ENCODE assay signal across 25 cellular contexts in the genomic region with DNA sequence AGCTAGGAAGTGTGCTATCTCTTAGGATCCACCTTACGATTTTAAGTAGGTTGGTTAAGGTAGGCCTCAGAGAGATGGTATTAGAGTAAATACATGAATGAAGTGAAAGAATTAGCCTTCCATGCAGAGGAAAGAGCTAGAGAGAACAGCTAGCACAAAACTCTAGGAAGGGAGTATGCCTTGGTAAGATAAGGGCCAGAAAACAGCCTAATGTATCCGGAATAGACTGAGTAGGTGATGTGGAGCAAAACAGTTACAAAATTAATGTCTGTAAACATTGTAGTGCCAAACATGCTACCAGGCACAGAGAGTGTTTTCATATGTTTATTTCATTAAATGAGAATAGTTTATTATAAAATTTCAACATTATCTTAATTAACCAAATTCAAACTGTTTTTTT.
A peak's percentile ranks its signal among the peaks of the same experiment; 100 is the strongest.
DNase-seq lines count a peak whose midpoint lies in the region; ATAC-seq, FAIRE-seq and TF ChIP-seq lines count a peak whose summit lies in the region.
"Had no signal": no experiment of that assay in that cellular context is flagged by ENCODE, and none has a peak within 500 bp of the region (broad histone marks: within the 10 kb centered on the region; RNA-seq: fewer than 3 reads in every experiment).

No MANE protein-coding gene starts in this region.

- H2AFZ ChIP-seq in GM23338 = no peak overlapping the region
- peak overlapping the region; percentile 18 for H2AFZ ChIP-seq in K562 (ENCODE audit: low read depth, low read length)
- no peak overlapping the region for H2AFZ ChIP-seq in neural progenitor cell (replicated peaks)
- no peak overlapping the region for H2AFZ ChIP-seq in GM23248

- TF ChIP-seq RAD21 in K562 (CRISPR knock-in tag; conservative IDR thresholded peaks at IDR 0.05 in 1 of 2, IDR thresholded peaks at IDR 0.05 in 1 of 2) = no peak

- no peak for TF ChIP-seq POLR2A in K562 (conservative IDR thresholded peaks at IDR 0.05)

- FAIRE-seq in K562 (lab: Jason Lieb, UNC) = peak; percentile 78
- FAIRE-seq: A549, GM12878, GM12892, GM18507 had no signal

- no peaks in the 10 kb centered on the region for H3F3A ChIP-seq in GM23338 (replicated peaks; ENCODE audit: low read depth)
- peaks cover 19% of the 10 kb centered on the region for H3F3A ChIP-seq in neural progenitor cell (ENCODE audit: low read depth)
- H3F3A ChIP-seq in GM23248 (ENCODE audit: insufficient read depth) = no peaks in the 10 kb centered on the region

- no peaks in the 10 kb centered on the region for H3K9me1 ChIP-seq in K562 (ENCODE audit: control insufficient read depth, insufficient read depth, low read length)

- CTCF ChIA-PET in K562 (lab: Yijun Ruan, JAX; ENCODE audit: low intra/inter-chr PET ratio) = no interaction called here

- no peaks in the 10 kb centered on the region for H3K79me2 ChIP-seq in GM23338 (replicated peaks; ENCODE audit: insufficient read depth)
- no peaks in the 10 kb centered on the region for H3K79me2 ChIP-seq in K562 (ENCODE audit: control insufficient read depth, insufficient read depth, low read length)
- H3K79me2 ChIP-seq in neural progenitor cell (ENCODE audit: low read depth) = no peaks in the 10 kb centered on the region
- H3K79me2 ChIP-seq in GM23248 (ENCODE audit: insufficient read depth) = no peaks in the 10 kb centered on the region

- no peak for TF ChIP-seq EP300 in K562 (IDR thresholded peaks at IDR 0.05; ENCODE audit: low read length)

- 0 out of 2 replicates have a peak overlapping the region, but pooled peaks have one; percentile 5 for H3K27ac ChIP-seq in GM23338 (ENCODE audit: low read depth)
- peak overlapping the region; percentile 53; the same call in 2 of the 3 replicates for H3K27ac ChIP-seq in K562 (ENCODE audit: extremely low read depth, low read depth, low read length)
- H3K27ac ChIP-seq in neural progenitor cell = peak overlapping the region; percentile 56
- no peak overlapping the region for H3K27ac ChIP-seq in GM23248
- H3K27ac ChIP-seq: 22Rv1, A549, BLaER1 had no signal

- H3K4me1 Mint-ChIP-seq in GM23338 (peaks cover 25% of the 10 kb centered on the region), neural progenitor cell (peaks cover 27% of the 10 kb centered on the region)
- H3K4me1 Mint-ChIP-seq: CD14-positive monocyte; CD4-positive, alpha-beta memory T cell; CD4-positive, CD25-positive, alpha-beta regulatory T cell; CD8-positive, alpha-beta memory T cell had no signal

- H3K36me3 ChIP-seq in GM23338 (ENCODE audit: insufficient read depth) (no peaks in the 10 kb centered on the region), K562 (ENCODE audit: control insufficient read depth, insufficient read depth, low read length) (peaks cover under 1% of the 10 kb centered on the region; the same call in 2 of the 3 replicates), neural progenitor cell (peaks cover 18% of the 10 kb centered on the region), GM23248 (ENCODE audit: low read depth) (no peaks in the 10 kb centered on the region)
- H3K36me3 ChIP-seq: BE2C, BLaER1 had no signal

- TF ChIP-seq CTCF in GM23338 (conservative IDR thresholded peaks at IDR 0.05; ENCODE audit: low read depth in 2 of 2) (no peak), K562 (IDR thresholded peaks at IDR 0.05 in 2 of 3, conservative IDR thresholded peaks at IDR 0.05 in 1 of 3; ENCODE audit: insufficient read depth in 2 of 3, low read depth in 1 of 3, low read length in 3 of 3) (no peak), neural progenitor cell (IDR thresholded peaks at IDR 0.05) (no peak)

- H4K20me1 ChIP-seq in GM23338 (replicated peaks; ENCODE audit: insufficient read depth) (no peaks in the 10 kb centered on the region), K562 (replicated peaks; ENCODE audit: control insufficient read depth, insufficient read depth, low read length) (no peaks in the 10 kb centered on the region), neural progenitor cell (ENCODE audit: low read depth) (no peaks in the 10 kb centered on the region), GM23248 (ENCODE audit: insufficient read depth) (no peaks in the 10 kb centered on the region)
- H4K20me1 ChIP-seq: BLaER1 had no signal

- intact Hi-C loops in K562 (cut with micrococcal nuclease) = no loop called here

- ATAC-seq in GM23338 (no peak), K562 (peak; percentile 80)
- ATAC-seq: A549, GM12878 had no signal

- in situ Hi-C loops in K562 (cut with MboI) (no loop called here), GM23248 (cut with MboI) (no loop called here)

- H3K4me1 ChIP-seq in GM23338 (ENCODE audit: insufficient read depth) = peaks cover 30% of the 10 kb centered on the region
- H3K4me1 ChIP-seq in K562 (replicated peaks in 1 of 2; ENCODE audit: control insufficient read depth in 2 of 2, insufficient read depth in 2 of 2, low read length in 2 of 2) = peaks cover 0 to 2% of the 10 kb centered on the region in 2 experiments; a peak in 1 of 5 replicates
- H3K4me1 ChIP-seq in neural progenitor cell = peaks cover 44% of the 10 kb centered on the region
- no peaks in the 10 kb centered on the region for H3K4me1 ChIP-seq in GM23248 (ENCODE audit: insufficient read depth)
- H3K4me1 ChIP-seq: A549, BE2C, BLaER1 had no signal

- H3K9ac ChIP-seq in K562 (ENCODE audit: insufficient read depth in 1 of 2, low read depth in 2 of 2, low read length in 2 of 2) (no peak overlapping the region), neural progenitor cell (no peak overlapping the region), GM23248 (no peak overlapping the region)
- H3K9ac ChIP-seq: BLaER1 had no signal

- POLR2A ChIA-PET in K562 (lab: Yijun Ruan, JAX) = interaction anchor here (1.1 kb wide), 1 partner anchor 25 kb away, joined by 3 read pairs; no protein-coding TSS in a partner anchor

- no peaks in the 10 kb centered on the region for H3K9me3 Mint-ChIP-seq in GM23338
- H3K9me3 Mint-ChIP-seq in neural progenitor cell = peaks cover 2% of the 10 kb centered on the region

- H3K4me3 Mint-ChIP-seq in GM23338 (no peak overlapping the region), neural progenitor cell (no peak overlapping the region)
- H3K4me3 Mint-ChIP-seq: CD14-positive monocyte; CD4-positive, alpha-beta memory T cell; CD4-positive, CD25-positive, alpha-beta regulatory T cell; CD8-positive, alpha-beta memory T cell had no signal

- H3K27me3 Mint-ChIP-seq in GM23338 (ENCODE audit: insufficient read depth, low read depth, poor library complexity) = no peaks in the 10 kb centered on the region
- no peaks in the 10 kb centered on the region for H3K27me3 Mint-ChIP-seq in neural progenitor cell (ENCODE audit: insufficient read depth, low read depth)
- H3K27me3 Mint-ChIP-seq: CD4-positive, alpha-beta memory T cell; CD4-positive, CD25-positive, alpha-beta regulatory T cell; CD8-positive, alpha-beta memory T cell had no signal

- H3K9me2 ChIP-seq in GM23338 (ENCODE audit: insufficient read depth) = 0 out of 2 replicates have a peak, but pooled peaks cover 3% of the 10 kb centered on the region
- H3K9me2 ChIP-seq in GM23248 (ENCODE audit: insufficient read depth) = no peaks in the 10 kb centered on the region

- H3K4me2 ChIP-seq in GM23338 (no peak overlapping the region), K562 (ENCODE audit: insufficient read depth, low read length) (0 out of 2 replicates have a peak overlapping the region, but pooled peaks have one; percentile 10), neural progenitor cell (no peak overlapping the region), GM23248 (ENCODE audit: unreplicated experiment) (no peak overlapping the region)
- H3K4me2 ChIP-seq: A549, BLaER1 had no signal

- 55% methylated on average over 2 of the region's 2 CpGs for WGBS in K562 (ENCODE audit: insufficient coverage, low coverage, missing lambda C conversion rate)
- 31 to 42% methylated on average over 2 of the region's 2 CpGs for WGBS in GM23248 (ENCODE audit: low coverage in 1 of 2, low lambda C conversion rate in 2 of 2, missing lambda C conversion rate in 2 of 2), 2 experiments

- H3K9me3 ChIP-seq in K562 (replicated peaks; ENCODE audit: control insufficient read depth, insufficient read depth, low read depth, low read length) (no peaks in the 10 kb centered on the region), neural progenitor cell (ENCODE audit: low read depth) (no peaks in the 10 kb centered on the region), GM23248 (ENCODE audit: low read depth) (no peaks in the 10 kb centered on the region)
- H3K9me3 ChIP-seq: BE2C, BLaER1 had no signal

- H3K27ac Mint-ChIP-seq in GM23338 (no peak overlapping the region), neural progenitor cell (no peak overlapping the region)
- H3K27ac Mint-ChIP-seq: CD14-positive monocyte; CD4-positive, alpha-beta memory T cell; CD4-positive, CD25-positive, alpha-beta regulatory T cell; CD8-positive, alpha-beta memory T cell had no signal

- H3K36me3 Mint-ChIP-seq in GM23338 (ENCODE audit: low read depth) (no peaks in the 10 kb centered on the region), neural progenitor cell (peaks cover 23% of the 10 kb centered on the region)
- H3K36me3 Mint-ChIP-seq: CD14-positive monocyte; CD4-positive, alpha-beta memory T cell; CD4-positive, CD25-positive, alpha-beta regulatory T cell; CD8-positive, alpha-beta memory T cell had no signal

- BruUV-seq in K562 (replicated peaks; lab: Mats Ljungman, UMichigan) = no TSS peak

- no peak overlapping the region for H3K4me3 ChIP-seq in GM23338
- H3K4me3 ChIP-seq in K562 = no peak overlapping the region
- no peak overlapping the region for H3K4me3 ChIP-seq in neural progenitor cell
- no peak overlapping the region for H3K4me3 ChIP-seq in GM23248
- H3K4me3 ChIP-seq: A549, BLaER1, GM12878 had no signal

- DNase-seq in GM23338 (ENCODE audit: low spot score) (no peak), K562 (ENCODE audit: extremely low read depth in 1 of 4, low spot score in 3 of 4) (peak in 2 of 4 experiments; percentile 30 to 34), neural progenitor cell (ENCODE audit: low spot score) (no peak), AG08396 (ENCODE audit: low spot score) (no peak), GM23248 (no peak)
- DNase-seq: BE2C; C1 segment of cervical spinal cord; CD4-positive, alpha-beta memory T cell; CD4-positive, CD25-positive, alpha-beta regulatory T cell; CD8-positive, alpha-beta memory T cell; COR-L47; DMS 273 treated with DMSO at 0.1 percent for 48 hours; DMS153; DMS53; DMS79; DND-41; EL; GDM1 had no signal

- H3K27me3 ChIP-seq in GM23338 (ENCODE audit: insufficient read depth) (no peaks in the 10 kb centered on the region), K562 (ENCODE audit: control insufficient read depth in 2 of 2, insufficient read depth in 2 of 2, low read length in 2 of 2) (no peaks in the 10 kb centered on the region), neural progenitor cell (no peaks in the 10 kb centered on the region), GM23248 (replicated peaks; ENCODE audit: insufficient read depth) (no peaks in the 10 kb centered on the region)
- H3K27me3 ChIP-seq: BE2C, BLaER1 had no signal

TF ChIP-seq in GM23338, 12 proteins besides CTCF, POLR2A, EP300 and RAD21:
- TF ChIP-seq ZNF331 (CRISPR knock-in tag; IDR thresholded peaks at IDR 0.05; ENCODE audit: low read depth) (no peak), CREB1 (CRISPR knock-in tag; IDR thresholded peaks at IDR 0.05; ENCODE audit: low read depth) (no peak)
